ENCODE assay signal across 8 cellular contexts in the genomic region with DNA sequence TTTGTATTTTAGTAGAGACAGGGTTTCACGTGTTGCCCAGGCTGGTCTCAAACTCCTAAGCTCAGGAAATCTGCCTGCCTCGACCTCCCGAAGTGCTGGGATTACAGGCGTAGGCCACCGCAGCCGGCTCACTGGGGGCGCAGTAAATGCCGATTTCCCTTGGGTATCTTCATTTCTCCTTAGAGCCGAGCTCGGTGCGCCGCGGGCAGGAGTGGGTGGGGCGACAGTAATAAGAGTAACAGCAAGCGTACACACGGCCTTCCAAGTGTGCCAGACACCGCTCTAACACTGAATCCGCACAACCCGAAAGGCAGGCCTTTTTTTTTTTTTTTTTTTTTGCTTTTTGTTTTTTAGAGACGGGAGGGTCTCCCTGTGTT. TPM values are rescaled to one million over a fixed set of nuclear protein-coding genes. Genes with fewer than 3 reads are reported as not detected.
DNase-seq lines count a peak whose midpoint lies in the region; ATAC-seq, FAIRE-seq and TF ChIP-seq lines count a peak whose summit lies in the region.

No MANE protein-coding gene starts in this region.

- H3K79me2 ChIP-seq in osteoblast (ENCODE audit: insufficient read depth, low read length) = peaks cover 41% of the 10 kb centered on the region

- H3K27ac ChIP-seq in osteoblast (ENCODE audit: low read depth, low read length) = peak overlapping the region; percentile 73

- peak overlapping the region; percentile 93 for H3K4me2 ChIP-seq in osteoblast (ENCODE audit: insufficient read depth, low read length)

- peaks cover 17% of the 10 kb centered on the region for H4K20me1 ChIP-seq in osteoblast (ENCODE audit: insufficient read depth, low read length)

- no peaks in the 10 kb centered on the region for H3K27me3 ChIP-seq in osteoblast (ENCODE audit: insufficient read depth, low read length)

- H3K4me1 ChIP-seq in osteoblast (ENCODE audit: insufficient read depth, low read length) = peaks cover 14% of the 10 kb centered on the region

- no peak for FAIRE-seq in D721Med (lab: Jason Lieb, UNC)

- H2AFZ ChIP-seq in osteoblast (ENCODE audit: low read length) = peak overlapping the region; percentile 98

- H3K36me3 ChIP-seq in osteoblast (ENCODE audit: insufficient read depth, low read length) = peaks cover 24% of the 10 kb centered on the region

- DNase-seq in GM12864 (ENCODE audit: low read depth) (no peak), NOMO-1 treated with DMSO at 0.1 percent for 48 hours (lab: John Stamatoyannopoulos, UW; ENCODE audit: unreplicated experiment) (peak; percentile 34), fibroblast of mammary gland (ENCODE audit: low read depth) (peak; percentile 37), osteoblast (ENCODE audit: insufficient read length, low spot score, missing footprints) (no peak), D721Med (ENCODE audit: insufficient read length, low spot score) (no peak)
- DNase-seq in activated T-cell treated with anti-CD3 and anti-CD28 coated beads, Interleukin-2, amount 50 U/mL, for 48 hours = peak; percentile 72 to 73

- TF ChIP-seq CTCF in GM12864 (IDR thresholded peaks at IDR 0.05; ENCODE audit: low read depth, low read length, missing control alignments) = no peak
- no peak for TF ChIP-seq CTCF in fibroblast of mammary gland (conservative IDR thresholded peaks at IDR 0.05; ENCODE audit: control insufficient read depth, insufficient read depth, low read depth, low read length)
- no peak for TF ChIP-seq CTCF in osteoblast (IDR thresholded peaks at IDR 0.05; ENCODE audit: extremely low read depth, low read depth, low read length)
- TF ChIP-seq CTCF in D721Med (IDR thresholded peaks at IDR 0.05; ENCODE audit: insufficient read depth, missing control alignments) = no peak

- H3K4me3 ChIP-seq in GM12864 (ENCODE audit: low read depth, low read length) (peak overlapping the region; percentile 88), fibroblast of mammary gland (ENCODE audit: control insufficient read depth, low read depth, low read length) (peak overlapping the region; percentile 91), osteoblast (ENCODE audit: insufficient read depth, low read length) (peak overlapping the region; percentile 96)

- H3K9me3 ChIP-seq in osteoblast (ENCODE audit: low read depth, low read length) = no peaks in the 10 kb centered on the region

- peak; percentile 29 for ATAC-seq in HG02759 (IDR thresholded peaks at IDR 0.05; ENCODE audit: unreplicated experiment)
- no peak for ATAC-seq in HG03469 (IDR thresholded peaks at IDR 0.05; ENCODE audit: unreplicated experiment)

RNA-seq across cellular contexts. Expression of a gene that starts 0.5 kb away (rescaled TPM):
- total RNA-seq in osteoblast = 120 and 155 TPM in 2 replicates

RNA-seq across cellular contexts. Expression of a gene that starts 24.6 kb away (rescaled TPM):
- total RNA-seq in osteoblast = 31.2 and 35.5 TPM in 2 replicates

Comparison
In these comparisons a context has a peak if more than half of its experiments do, and no peak if none do; other contexts are left out.
1. DNase-seq: peak in NOMO-1 treated with DMSO at 0.1 percent for 48 hours (single experiment), activated T-cell treated with anti-CD3 and anti-CD28 coated beads, Interleukin-2, amount 50 U/mL, for 48 hours (2 of 2) and fibroblast of mammary gland (single experiment); none in GM12864 (single experiment), osteoblast (single experiment) and D721Med (single experiment).
2. Peak in every context shown above with its lines, with median percentiles within 50 percentile points of each other: H3K4me3 ChIP-seq.